Comparison of ENCODE assay signal across 1 cellular context in the genomic region with DNA sequence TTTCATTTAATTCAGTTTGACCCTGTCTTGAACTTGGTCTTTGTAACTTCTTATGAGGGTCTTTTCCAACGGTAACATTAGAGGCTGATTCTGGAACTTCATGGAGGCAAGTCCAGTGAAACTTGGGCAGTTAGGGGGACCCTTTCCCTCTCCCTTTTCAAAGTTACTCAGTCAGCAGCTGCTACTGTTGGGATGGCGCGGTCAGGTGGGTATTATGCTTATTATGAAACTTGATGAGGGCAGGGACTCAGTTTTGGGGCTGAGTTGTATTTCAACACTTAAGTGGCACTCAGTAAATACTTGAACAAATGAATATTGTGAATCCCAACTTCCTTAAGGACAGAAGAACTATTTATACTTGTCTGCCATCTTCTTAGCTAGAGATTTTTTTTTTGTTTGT.
TF ChIP-seq lines count a peak whose summit lies in the region.

No MANE protein-coding gene starts in this region.

TF ChIP-seq in HepG2, 621 proteins besides CTCF, POLR2A, EP300 and RAD21:
- no peak for TF ChIP-seq NR2F2 (IDR thresholded peaks at IDR 0.05; ENCODE audit: borderline replicate concordance, low read depth)
- TF ChIP-seq NFRKB (IDR thresholded peaks at IDR 0.05): no peak
- peak; percentile 15 for TF ChIP-seq RBM22 (optimal IDR thresholded peaks at IDR 0.05; ENCODE audit: low read length)
